In genomic region chr6:91278416-91278815, GRCh38 we compare ENCODE assay signal across 21 cellular contexts.
"Had no signal": no experiment of that assay in that cellular context is flagged by ENCODE, and none has a peak within 500 bp of the region (broad histone marks: within the 10 kb centered on the region; RNA-seq: fewer than 3 reads in every experiment).

No MANE protein-coding gene starts in this region.

- H3K4me1 ChIP-seq: parathyroid adenoma, right lobe of liver, transverse colon, uterus had no signal

- H3K4me3 ChIP-seq: right lobe of liver, skin epidermis, transverse colon, uterus had no signal

- H3K27me3 ChIP-seq: right lobe of liver, transverse colon, uterus had no signal

- H3K27ac ChIP-seq: parathyroid adenoma, right lobe of liver, skin epidermis, transverse colon, uterus, VCaP had no signal

- ATAC-seq: activated CD8-positive, alpha-beta memory T cell treated with anti-CD3 and anti-CD28 coated beads, Interleukin-2, amount 10 ng/mL, durations not matched to agents 7 days and 5 days; activated CD8-positive, alpha-beta T cell treated with anti-CD3 and anti-CD28 coated beads for 36 hours; left colon; right lobe of liver; stimulated activated naive B cell treated with anti-CD40 and anti-IgM and Interleukin-4, amounts not matched to agents 10 μg/mL and 1 μg/mL and 100 μg/mL, for 72 hours had no signal

- DNase-seq: activated CD4-positive, alpha-beta T cell treated with anti-CD3 and anti-CD28 coated beads, Interleukin-2, amount 10 ng/mL, durations not matched to agents 7 days and 5 days; activated CD4-positive, CD25-positive, alpha-beta regulatory T cell treated with anti-CD3 and anti-CD28 coated beads, Interleukin-2, amount 50 U/mL, for 72 hours; activated CD8-positive, alpha-beta memory T cell treated with anti-CD3 and anti-CD28 coated beads, Interleukin-2, amount 10 ng/mL, durations not matched to agents 7 days and 5 days; activated CD8-positive, alpha-beta T cell treated with anti-CD3 and anti-CD28 coated beads for 36 hours; activated effector memory CD4-positive, alpha-beta T cell treated with anti-CD3 and anti-CD28 coated beads, Interleukin-2, amount 50 U/mL, for 16 hours; activated naive CD4-positive, alpha-beta T cell treated with anti-CD3 and anti-CD28 coated beads, Interleukin-2, amount 10 ng/mL, durations not matched to agents 7 days and 5 days; activated T-cell treated with anti-CD3 and anti-CD28 coated beads for 4 hours; amygdala; foreskin melanocyte; hippocampal formation; left colon; nucleus accumbens; right lobe of liver; stimulated activated CD4-positive, alpha-beta T cell treated with anti-CD3 and anti-CD28 coated beads, Interleukin-15, amount 100 ng/mL, for 24 hours; stimulated activated CD8-positive, alpha-beta memory T cell treated with anti-CD3 and anti-CD28 coated beads, Interleukin-4, amount 100 ng/mL, for 48 hours; stimulated activated naive B cell treated with anti-CD40 and anti-IgM and Interleukin-4, amounts not matched to agents 10 μg/mL and 1 μg/mL and 100 μg/mL, for 72 hours; transverse colon; uterus had no signal

- H3K36me3 ChIP-seq: right lobe of liver, transverse colon, uterus had no signal

- H3K9me3 ChIP-seq: right lobe of liver, transverse colon, uterus had no signal
